ENCODE assay signal across 9 cellular contexts in the genomic region with DNA sequence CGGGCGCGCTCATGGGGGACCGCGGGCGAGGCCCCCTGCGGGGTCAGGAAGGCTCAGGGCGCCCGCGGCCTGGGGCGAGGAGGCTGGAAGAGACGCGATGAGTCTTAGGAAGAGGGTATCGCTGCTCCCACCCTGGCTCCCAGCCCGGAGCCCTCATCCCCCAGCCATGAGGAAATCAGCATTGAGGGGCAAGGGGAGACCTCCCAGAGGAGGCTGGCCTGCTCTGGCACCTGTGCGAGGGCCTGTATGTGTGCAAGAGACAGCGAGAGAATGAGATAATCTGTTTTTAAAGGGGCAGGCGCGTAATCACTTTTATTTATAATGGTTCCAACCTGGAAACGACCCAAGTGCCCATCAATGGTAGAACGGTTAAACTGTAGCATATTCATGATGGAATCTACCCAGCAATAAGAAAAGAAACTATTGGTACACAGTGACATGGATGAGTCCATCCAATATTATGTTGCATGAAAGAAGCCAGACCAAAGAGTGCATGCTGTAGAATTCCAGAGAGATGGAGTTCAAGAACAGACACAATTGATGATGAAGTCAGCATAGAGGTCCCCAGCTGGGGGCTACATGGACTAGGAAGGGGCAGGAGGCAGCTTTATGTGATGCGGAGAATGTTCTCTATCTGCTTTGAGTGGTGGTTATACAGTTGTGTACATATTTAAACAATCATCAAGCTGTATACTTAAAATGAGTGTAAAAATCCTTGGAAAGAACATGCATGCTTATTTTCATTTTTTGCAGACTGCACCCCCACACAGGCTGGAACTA. TPM values are rescaled to one million over a fixed set of nuclear protein-coding genes. Genes with fewer than 3 reads are reported as not detected.
DNase-seq lines count a peak whose midpoint lies in the region; ATAC-seq, FAIRE-seq and TF ChIP-seq lines count a peak whose summit lies in the region.
"Had no signal": no experiment of that assay in that cellular context is flagged by ENCODE, and none has a peak within 500 bp of the region (broad histone marks: within the 10 kb centered on the region; RNA-seq: fewer than 3 reads in every experiment).

No MANE protein-coding gene starts in this region.

- FAIRE-seq in bronchial epithelial cell (lab: Jason Lieb, UNC) (no peak), pancreas (lab: Jason Lieb, UNC) (no peak)

- peaks cover 7% of the 10 kb centered on the region; the same call in 1 of the 2 replicates for H3K4me1 ChIP-seq in HUES6 (ENCODE audit: control insufficient read depth, insufficient read depth, low read length)
- peaks cover 0 to 2% (median 0%) of the 10 kb centered on the region in 3 donors for H3K4me1 ChIP-seq in pancreas
- H3K4me1 ChIP-seq in foreskin keratinocyte: no peaks in the 10 kb centered on the region

- intact Hi-C loops in pancreas (cut with DNase I): no loop called here

- no peaks in the 10 kb centered on the region for H3K36me3 ChIP-seq in HUES6 (ENCODE audit: control insufficient read depth, insufficient read depth, low read length)
- no peaks in the 10 kb centered on the region for H3K36me3 ChIP-seq in bronchial epithelial cell (ENCODE audit: control insufficient read depth, insufficient read depth, low read length)
- H3K36me3 ChIP-seq in pancreas: no peaks in the 10 kb centered on the region

- peak; percentile 55 for DNase-seq in DMS53 (lab: John Stamatoyannopoulos, UW)
- no peak for DNase-seq in DMS53 treated with DMSO at 0.1 percent for 48 hours (lab: John Stamatoyannopoulos, UW; ENCODE audit: unreplicated experiment)
- DNase-seq in bronchial epithelial cell (ENCODE audit: low read depth): no peak
- DNase-seq in pancreas: no peak
- DNase-seq in COR-L47 (lab: John Stamatoyannopoulos, UW): no peak
- DNase-seq in foreskin keratinocyte: no peak
- DNase-seq: 8988T had no signal

- peak overlapping the region; percentile 45 for H3K4me3 ChIP-seq in HUES6 (ENCODE audit: low read depth, low read length)
- H3K4me3 ChIP-seq in bronchial epithelial cell (ENCODE audit: low read depth, low read length): peak overlapping the region; percentile 36
- H3K4me3 ChIP-seq in pancreas: peak overlapping the region in 3 of 4 donors; percentile 4 to 42 (median 29)

- H3K9ac ChIP-seq in HUES6 (ENCODE audit: low read length): no peak overlapping the region

- H3K27me3 ChIP-seq in HUES6 (ENCODE audit: control insufficient read depth, insufficient read depth, low read length) (peaks cover 69% of the 10 kb centered on the region), bronchial epithelial cell (ENCODE audit: control insufficient read depth, insufficient read depth, low read length) (no peaks in the 10 kb centered on the region), pancreas (no peaks in the 10 kb centered on the region), foreskin keratinocyte (no peaks in the 10 kb centered on the region)

- WGBS in pancreas, 2 donors: 20 to 22% methylated on average over 20 to 22 of the region's 22 CpGs

- H3K27ac ChIP-seq in HUES6 (ENCODE audit: low read depth, low read length): no peak overlapping the region
- H3K27ac ChIP-seq in pancreas: no peak overlapping the region
- no peak overlapping the region for H3K27ac ChIP-seq in foreskin keratinocyte

- TF ChIP-seq CTCF in bronchial epithelial cell (IDR thresholded peaks at IDR 0.05; ENCODE audit: insufficient read depth, low read length, severe bottlenecking) (no peak), pancreas (IDR thresholded peaks at IDR 0.05) (no peak), foreskin keratinocyte (conservative IDR thresholded peaks at IDR 0.05) (no peak)

- ATAC-seq in pancreas: peak in 1 of 4 donors; percentile 3
- ATAC-seq in foreskin keratinocyte: no peak
- ATAC-seq in HG03378 (IDR thresholded peaks at IDR 0.05; ENCODE audit: unreplicated experiment): no peak

- H3K9me3 ChIP-seq in HUES6 (ENCODE audit: control insufficient read depth, insufficient read depth, low read depth, low read length): no peaks in the 10 kb centered on the region
- H3K9me3 ChIP-seq in pancreas: no peaks in the 10 kb centered on the region

RNA-seq across cellular contexts. Expression of gene FBXO41, which starts 14.4 kb away (rescaled TPM):
- total RNA-seq in bronchial epithelial cell (1.6 and 1.8 TPM in 2 replicates), pancreas (1 to 10 TPM; 2.2 to 4.0 (median 3.0) TPM), foreskin keratinocyte (4.0 and 5.0 TPM in 2 replicates)
- polyA plus RNA-seq in pancreas (1 to 10 TPM; 4.9 to 6.9 TPM), foreskin keratinocyte (2.6 and 2.7 TPM in 2 replicates)

RNA-seq across cellular contexts. Expression of gene EGR4, which starts 23.5 kb away (rescaled TPM):
- total RNA-seq in bronchial epithelial cell: not detected in 2 replicates
- under 1 TPM in 3 of 6 donors, not detected in 3; 0.09 to 0.18 (median 0.09) TPM for total RNA-seq in pancreas
- under 1 TPM; 0.19 to 0.94 TPM for polyA plus RNA-seq in pancreas
- total RNA-seq in foreskin keratinocyte: not detected in 2 replicates
- not detected in 2 replicates for polyA plus RNA-seq in foreskin keratinocyte

RNA-seq across cellular contexts. Expression of gene CCT7, which starts 35.8 kb away (rescaled TPM):
- total RNA-seq in bronchial epithelial cell (260 and 362 TPM in 2 replicates), pancreas (100 to 1,000 TPM in 4 of 6 donors, 10 to 100 TPM in 2; 91.8 to 141 (median 118) TPM), foreskin keratinocyte (310 and 387 TPM in 2 replicates)
- polyA plus RNA-seq in pancreas (10 to 100 TPM; 72.7 to 92.2 TPM), foreskin keratinocyte (322 and 371 TPM in 2 replicates)

RNA-seq across cellular contexts. Expression of gene PRADC1, which starts 36.8 kb away (rescaled TPM):
- total RNA-seq in bronchial epithelial cell: 5.8 and 11.5 TPM in 2 replicates
- 10 to 100 TPM; 10.5 to 16.7 (median 13.2) TPM for total RNA-seq in pancreas
- polyA plus RNA-seq in pancreas: 10 to 100 TPM; 19.1 to 20.9 TPM
- total RNA-seq in foreskin keratinocyte: 17.2 and 18.6 TPM in 2 replicates
- polyA plus RNA-seq in foreskin keratinocyte: 22.0 and 25.8 TPM in 2 replicates

RNA-seq across cellular contexts. Expression of gene SMYD5, which starts 55.8 kb away (rescaled TPM):
- total RNA-seq in bronchial epithelial cell (11.1 and 18.4 TPM in 2 replicates), pancreas (10 to 100 TPM in 4 of 6 donors, 1 to 10 TPM in 2; 8.7 to 13.7 (median 11.5) TPM), foreskin keratinocyte (35.2 and 35.9 TPM in 2 replicates)
- polyA plus RNA-seq in pancreas (10 to 100 TPM; 17.0 to 19.6 TPM), foreskin keratinocyte (31.6 and 34.4 TPM in 2 replicates)
